9 cellular contexts compared by ENCODE assay signal in genomic region chr7:152313879-152314604, GRCh38.
DNase-seq lines count a peak whose midpoint lies in the region; ATAC-seq and TF ChIP-seq lines count a peak whose summit lies in the region.
"Had no signal": no experiment of that assay in that cellular context is flagged by ENCODE, and none has a peak within 500 bp of the region (broad histone marks: within the 10 kb centered on the region; RNA-seq: fewer than 3 reads in every experiment).

No MANE protein-coding gene starts in this region.

- no peak overlapping the region for H3K4me3 ChIP-seq in HFF-Myc (replicated peaks; ENCODE audit: low read depth, low read length)
- H3K4me3 ChIP-seq in coronary artery = peak overlapping the region; percentile 20
- H3K4me3 ChIP-seq in Caco-2 (ENCODE audit: low read depth, low read length) = no peak overlapping the region

- no TSS peak for BruUV-seq in Caco-2 (replicated peaks; lab: Mats Ljungman, UMichigan)

- no peak overlapping the region for H3K27ac ChIP-seq in coronary artery

- peaks cover 3% of the 10 kb centered on the region; the same call in 1 of the 2 replicates for H3K9me3 ChIP-seq in Caco-2

- TF ChIP-seq CTCF in HFF-Myc (IDR thresholded peaks at IDR 0.05; ENCODE audit: low read depth, low read length, missing control alignments) (no peak), coronary artery (IDR thresholded peaks at IDR 0.05) (no peak), Caco-2 (IDR thresholded peaks at IDR 0.05; ENCODE audit: insufficient read depth in 1 of 2, low read depth in 1 of 2, low read length in 1 of 2, severe bottlenecking in 1 of 2, unreplicated experiment in 1 of 2) (no peak), GM10266 (IDR thresholded peaks at IDR 0.05; ENCODE audit: control insufficient read depth, insufficient read depth, low read depth, missing control alignments) (no peak)

- POLR2A ChIA-PET in Caco-2 (lab: Charles Lee) = no interaction called here

- DNase-seq in AG08395 (ENCODE audit: low spot score) (peak; percentile 26), HFF-Myc (ENCODE audit: extremely low read depth, low read depth) (peak; percentile 67), NCI-H748 treated with DMSO at 0.1 percent for 48 hours (lab: John Stamatoyannopoulos, UW) (peak; percentile 86), coronary artery (ENCODE audit: low spot score) (no peak), myocyte (ENCODE audit: low read depth) (peak; percentile 86), Caco-2 (no peak), GM10266 (ENCODE audit: extremely low spot score) (no peak)

- H3K27me3 Mint-ChIP-seq in Caco-2 (ENCODE audit: insufficient read depth, unreplicated experiment) = no peaks in the 10 kb centered on the region
- H3K27me3 Mint-ChIP-seq: stimulated activated naive CD8-positive, alpha-beta T cell treated with anti-CD3 and anti-CD28 coated beads, Interleukin-15, Interleukin-2, amounts not matched to agents 100 ng/mL and 50 ng/mL, for 24 hours had no signal

- intact Hi-C loops in Caco-2 (cut with micrococcal nuclease; ENCODE audit: unreplicated experiment) = no loop called here

- no peaks in the 10 kb centered on the region for H3K27me3 ChIP-seq in Caco-2 (replicated peaks; ENCODE audit: control insufficient read depth, insufficient read depth, low read length)

- CTCF ChIA-PET in Caco-2 (lab: Charles Lee) = no interaction called here

- peaks cover 29% of the 10 kb centered on the region for H3K36me3 Mint-ChIP-seq in Caco-2 (ENCODE audit: insufficient read depth, unreplicated experiment)

- no peak overlapping the region for H3K4me3 Mint-ChIP-seq in Caco-2 (ENCODE audit: unreplicated experiment)
- H3K4me3 Mint-ChIP-seq: stimulated activated naive CD8-positive, alpha-beta T cell treated with anti-CD3 and anti-CD28 coated beads, Interleukin-15, Interleukin-2, amounts not matched to agents 100 ng/mL and 50 ng/mL, for 24 hours had no signal

- no peak overlapping the region for H3K27ac Mint-ChIP-seq in Caco-2 (ENCODE audit: unreplicated experiment)
- H3K27ac Mint-ChIP-seq: stimulated activated naive CD8-positive, alpha-beta T cell treated with anti-CD3 and anti-CD28 coated beads, Interleukin-15, Interleukin-2, amounts not matched to agents 100 ng/mL and 50 ng/mL, for 24 hours had no signal

- H3K4me1 ChIP-seq in Caco-2 = no peaks in the 10 kb centered on the region

- peaks cover 6% of the 10 kb centered on the region for H3K4me1 Mint-ChIP-seq in Caco-2 (ENCODE audit: low read depth, unreplicated experiment)

- no peaks in the 10 kb centered on the region for H3K9me3 Mint-ChIP-seq in Caco-2 (ENCODE audit: unreplicated experiment)
- H3K9me3 Mint-ChIP-seq: stimulated activated naive CD8-positive, alpha-beta T cell treated with anti-CD3 and anti-CD28 coated beads, Interleukin-15, Interleukin-2, amounts not matched to agents 100 ng/mL and 50 ng/mL, for 24 hours had no signal

- no peak for ATAC-seq in HG02852 (IDR thresholded peaks at IDR 0.05; ENCODE audit: unreplicated experiment)

- no peaks in the 10 kb centered on the region for H3K36me3 ChIP-seq in Caco-2 (ENCODE audit: control insufficient read depth, insufficient read depth, low read length)

Comparison
In these comparisons a context has a peak if more than half of its experiments do, and no peak if none do; other contexts are left out.
1. DNase-seq: peak in AG08395 (single experiment), HFF-Myc (single experiment), NCI-H748 treated with DMSO at 0.1 percent for 48 hours (single experiment) and myocyte (single experiment); none in coronary artery (single experiment), Caco-2 (0 of 2) and GM10266 (single experiment).